ENCODE assay signal across 8 cellular contexts in the genomic region with DNA sequence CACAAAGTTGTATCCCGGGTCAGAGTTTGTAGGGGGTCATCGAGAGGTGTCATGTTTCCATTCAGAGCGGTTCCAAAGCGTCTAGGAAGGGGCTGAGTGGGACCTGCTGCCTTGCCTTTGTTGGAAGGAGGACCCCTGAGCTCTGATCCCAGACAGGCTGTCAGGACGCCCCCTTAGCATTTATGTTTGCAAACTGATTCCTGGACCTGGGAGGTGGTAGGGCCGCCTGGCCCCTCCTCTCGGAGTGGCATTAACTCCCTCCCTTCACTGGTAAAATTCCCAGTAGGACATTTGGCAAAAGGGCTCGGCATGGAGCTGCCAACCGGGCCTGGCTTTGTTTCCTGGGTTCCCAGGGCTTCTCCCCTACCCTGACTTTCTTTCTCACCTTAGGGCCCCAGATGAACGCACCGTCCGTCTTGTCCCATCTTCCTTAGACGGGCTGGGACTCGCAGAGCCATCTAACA. TPM values are rescaled to one million over a fixed set of nuclear protein-coding genes. Genes with fewer than 3 reads are reported as not detected.
DNase-seq lines count a peak whose midpoint lies in the region; ATAC-seq and TF ChIP-seq lines count a peak whose summit lies in the region.

No MANE protein-coding gene starts in this region.

- CTCF ChIA-PET in CD4-positive, alpha-beta T cell (lab: Charles Lee), result interaction anchor here (0.7 to 3.8 kb wide), 17 partner anchors 9 to 153 kb away, joined by 3 to 36 read pairs (median 4); partner anchors contain the start of gene CDKN2AIPNL

- H3K27ac Mint-ChIP-seq in CD4-positive, alpha-beta T cell, result peak overlapping the region; percentile 100
- peak overlapping the region; percentile 83 for H3K27ac Mint-ChIP-seq in endodermal cell

- no peaks in the 10 kb centered on the region for H3K27me3 ChIP-seq in CD4-positive, alpha-beta T cell (ENCODE audit: control insufficient read depth, insufficient read depth, low read length)
- no peaks in the 10 kb centered on the region for H3K27me3 ChIP-seq in NT2/D1 (ENCODE audit: insufficient read depth, insufficient read length)
- no peaks in the 10 kb centered on the region for H3K27me3 ChIP-seq in endodermal cell (ENCODE audit: control insufficient read depth, insufficient read depth, low read length, poor library complexity, severe bottlenecking)
- peaks cover 25% of the 10 kb centered on the region for H3K27me3 ChIP-seq in neuron (ENCODE audit: insufficient read depth, low read length)

- no peak for ATAC-seq in CD4-positive, alpha-beta T cell (ENCODE audit: poor library complexity)
- ATAC-seq in GM21717 (IDR thresholded peaks at IDR 0.05; ENCODE audit: unreplicated experiment), result no peak

- H3K9me3 ChIP-seq in CD4-positive, alpha-beta T cell (ENCODE audit: control insufficient read depth, low read length), result no peaks in the 10 kb centered on the region
- H3K9me3 ChIP-seq in NT2/D1 (ENCODE audit: insufficient read depth, low read length) (no peaks in the 10 kb centered on the region), endodermal cell (ENCODE audit: control insufficient read depth, low read length) (no peaks in the 10 kb centered on the region), neuron (ENCODE audit: low read length) (no peaks in the 10 kb centered on the region)

- peaks cover 65% of the 10 kb centered on the region for H3K36me3 Mint-ChIP-seq in CD4-positive, alpha-beta T cell (ENCODE audit: low read depth)
- H3K36me3 Mint-ChIP-seq in endodermal cell (ENCODE audit: low read depth), result no peaks in the 10 kb centered on the region

- no peak for TF ChIP-seq CTCF in CD4-positive, alpha-beta T cell (IDR thresholded peaks at IDR 0.05)
- no peak for TF ChIP-seq CTCF in endodermal cell (conservative IDR thresholded peaks at IDR 0.05)

- WGBS in endodermal cell (ENCODE audit: insufficient coverage in 1 of 2, insufficient read length in 1 of 2), 2 experiments, result 8 to 21% methylated on average over 5 to 14 of the region's 14 CpGs

- peak overlapping the region; percentile 99 for H3K27ac ChIP-seq in CD4-positive, alpha-beta T cell (ENCODE audit: low read depth, low read length)
- no peak overlapping the region for H3K27ac ChIP-seq in endodermal cell (ENCODE audit: low read depth, low read length)

- H3K9me3 Mint-ChIP-seq in CD4-positive, alpha-beta T cell, result no peaks in the 10 kb centered on the region
- no peaks in the 10 kb centered on the region for H3K9me3 Mint-ChIP-seq in endodermal cell

- H3K4me3 ChIP-seq in NT2/D1 (ENCODE audit: insufficient read length, low read depth), result peak overlapping the region; percentile 60
- peak overlapping the region; percentile 80 for H3K4me3 ChIP-seq in endodermal cell (ENCODE audit: low read length)
- H3K4me3 ChIP-seq in neuron (ENCODE audit: low read length), result peak overlapping the region; percentile 62

- H2AFZ ChIP-seq in neuron (ENCODE audit: low read depth, low read length), result peak overlapping the region; percentile 15

- DNase-seq in CD4-positive, alpha-beta T cell, result no peak
- DNase-seq in NT2/D1 (ENCODE audit: low read depth, low spot score) (no peak), endodermal cell (no peak), LoVo (ENCODE audit: low spot score) (no peak), kidney glomerular epithelial cell (lab: John Stamatoyannopoulos, UW) (no peak)
- DNase-seq in stimulated activated CD4-positive, alpha-beta T cell treated with anti-CD3 and anti-CD28 coated beads, Interleukin-12 subunit alpha, Interleukin-12 subunit beta, amount 100 ng/mL, for 4 hours, result no peak

- H3K27me3 Mint-ChIP-seq in CD4-positive, alpha-beta T cell, result no peaks in the 10 kb centered on the region
- H3K27me3 Mint-ChIP-seq in endodermal cell (ENCODE audit: insufficient read depth), result no peaks in the 10 kb centered on the region

- intact Hi-C loops in CD4-positive, alpha-beta T cell (cut with DNase I, micrococcal nuclease), result loop anchor here (1.0 to 10.0 kb wide), 11 partner anchors 17 to 377 kb away; partner anchors contain the start of genes CDKN2AIPNL (in 1 of the 2), DDX46 (in 1 of the 2), PCBD2 (in 1 of the 2) and SAR1B (in 1 of the 2)

- POLR2A ChIA-PET in CD4-positive, alpha-beta T cell (lab: Charles Lee), result interaction anchor here (0.9 to 10.9 kb wide), 11 partner anchors 16 to 351 kb away, joined by 3 to 164 read pairs (median 4); partner anchors contain the start of genes CDKL3, CDKN2AIPNL, PPP2CA and SKP1

- H3K36me3 ChIP-seq in NT2/D1 (ENCODE audit: insufficient read depth, insufficient read length, low read length), result peaks cover 11% of the 10 kb centered on the region
- no peaks in the 10 kb centered on the region for H3K36me3 ChIP-seq in endodermal cell (ENCODE audit: control insufficient read depth, insufficient read depth, low read length)
- H3K36me3 ChIP-seq in neuron (ENCODE audit: insufficient read depth, low read length), result no peaks in the 10 kb centered on the region

- peak overlapping the region; percentile 99 for H3K4me3 Mint-ChIP-seq in CD4-positive, alpha-beta T cell
- H3K4me3 Mint-ChIP-seq in endodermal cell, result peak overlapping the region; percentile 89

- H3K9ac ChIP-seq in NT2/D1 (ENCODE audit: insufficient read length, low read depth), result peak overlapping the region; percentile 81
- peak overlapping the region; percentile 60 for H3K9ac ChIP-seq in endodermal cell (ENCODE audit: extremely low read depth, low read length, poor library complexity, severe bottlenecking)

- H3K4me1 ChIP-seq in NT2/D1 (ENCODE audit: insufficient read depth, insufficient read length), result peaks cover 11% of the 10 kb centered on the region
- H3K4me1 ChIP-seq in endodermal cell (ENCODE audit: control insufficient read depth, insufficient read depth, low read length), result peaks cover 23% of the 10 kb centered on the region
- H3K4me1 ChIP-seq in neuron (ENCODE audit: insufficient read depth, low read length), result peaks cover 29% of the 10 kb centered on the region

- H3K4me1 Mint-ChIP-seq in CD4-positive, alpha-beta T cell (ENCODE audit: low read depth), result peaks cover 65% of the 10 kb centered on the region
- peaks cover 44% of the 10 kb centered on the region for H3K4me1 Mint-ChIP-seq in endodermal cell

RNA-seq across cellular contexts. Expression of gene JADE2, which starts 2.5 kb away (rescaled TPM):
- total RNA-seq in CD4-positive, alpha-beta T cell, result 100 to 1,000 TPM; 120 to 124 TPM
- total RNA-seq in endodermal cell, result 10 to 100 TPM; 33.9 to 51.9 TPM
- 4.3 TPM for polyA plus RNA-seq in endodermal cell (2013, experiment 1 of 2)
- polyA plus RNA-seq in endodermal cell (2013, experiment 2 of 2), result 4.5 TPM
